ENCODE assay signal across 11 cellular contexts in genomic region chrX:119234931-119235555, GRCh38.
DNase-seq lines count a peak whose midpoint lies in the region; ATAC-seq lines count a peak whose summit lies in the region.
"Had no signal": no experiment of that assay in that cellular context is flagged by ENCODE, and none has a peak within 500 bp of the region (broad histone marks: within the 10 kb centered on the region; RNA-seq: fewer than 3 reads in every experiment).

No MANE protein-coding gene starts in this region.

- H3K9ac ChIP-seq in muscle layer of colon (ENCODE audit: low read length): no peak overlapping the region

- H3K4me1 Mint-ChIP-seq in stimulated activated naive CD8-positive, alpha-beta T cell treated with anti-CD3 and anti-CD28 coated beads, Interleukin-15, Interleukin-2, amounts not matched to agents 100 ng/mL and 50 ng/mL, for 24 hours (ENCODE audit: low read depth): peaks cover 29% of the 10 kb centered on the region

- H3K27ac ChIP-seq in cingulate gyrus (ENCODE audit: low read depth, low read length) (peak overlapping the region; percentile 43), muscle layer of colon (ENCODE audit: low read depth, low read length) (peak overlapping the region; percentile 34)

- no peaks in the 10 kb centered on the region for H3K36me3 ChIP-seq in muscle layer of colon (ENCODE audit: insufficient read depth, low read length)

- peaks cover 14% of the 10 kb centered on the region for H3K36me3 Mint-ChIP-seq in stimulated activated naive CD8-positive, alpha-beta T cell treated with anti-CD3 and anti-CD28 coated beads, Interleukin-15, Interleukin-2, amounts not matched to agents 100 ng/mL and 50 ng/mL, for 24 hours (ENCODE audit: low read depth)

- no peaks in the 10 kb centered on the region for H3K9me3 Mint-ChIP-seq in stimulated activated naive CD8-positive, alpha-beta T cell treated with anti-CD3 and anti-CD28 coated beads, Interleukin-15, Interleukin-2, amounts not matched to agents 100 ng/mL and 50 ng/mL, for 24 hours

- no peak for ATAC-seq in stimulated activated naive CD8-positive, alpha-beta T cell treated with anti-CD3 and anti-CD28 coated beads, Interleukin-15, Interleukin-2, amounts not matched to agents 100 U/mL and 50 U/mL, for 24 hours

- H3K4me3 Mint-ChIP-seq in stimulated activated naive CD8-positive, alpha-beta T cell treated with anti-CD3 and anti-CD28 coated beads, Interleukin-15, Interleukin-2, amounts not matched to agents 100 ng/mL and 50 ng/mL, for 24 hours: peak overlapping the region; percentile 97

- H3K27ac Mint-ChIP-seq in stimulated activated naive CD8-positive, alpha-beta T cell treated with anti-CD3 and anti-CD28 coated beads, Interleukin-15, Interleukin-2, amounts not matched to agents 100 ng/mL and 50 ng/mL, for 24 hours: no peak overlapping the region

- H3K4me1 ChIP-seq in muscle layer of colon (ENCODE audit: insufficient read depth, low read length): no peaks in the 10 kb centered on the region

- no peak for DNase-seq in stimulated activated naive CD8-positive, alpha-beta T cell treated with anti-CD3 and anti-CD28 coated beads, Interleukin-15, Interleukin-2, amounts not matched to agents 100 U/mL and 50 U/mL, for 24 hours
- DNase-seq in dedifferentiated amniotic fluid mesenchymal stem cell (ENCODE audit: extremely low spot score) (no peak), HK-2 (ENCODE audit: unreplicated experiment) (no peak), SHP77 treated with DMSO at 0.1 percent for 48 hours (lab: John Stamatoyannopoulos, UW) (no peak), GM03348 (ENCODE audit: low spot score) (no peak)
- DNase-seq: DMS53, SW 1271 had no signal

- H3K27me3 ChIP-seq in muscle layer of colon (ENCODE audit: control insufficient read depth in 1 of 2, insufficient read depth in 2 of 2, low read length in 2 of 2): peaks cover 0 to 21% of the 10 kb centered on the region in 2 donors
- H3K27me3 ChIP-seq: body of pancreas had no signal

- H3K9me3 ChIP-seq in muscle layer of colon (ENCODE audit: low read length): no peaks in the 10 kb centered on the region
- H3K9me3 ChIP-seq: body of pancreas had no signal

- peaks cover 8% of the 10 kb centered on the region for H3K27me3 Mint-ChIP-seq in stimulated activated naive CD8-positive, alpha-beta T cell treated with anti-CD3 and anti-CD28 coated beads, Interleukin-15, Interleukin-2, amounts not matched to agents 100 ng/mL and 50 ng/mL, for 24 hours

- H3K4me3 ChIP-seq in muscle layer of colon (ENCODE audit: low read depth in 1 of 2, low read length in 2 of 2): no peak overlapping the region
